Comparison of ENCODE assay signal across 11 cellular contexts in the genomic region with DNA sequence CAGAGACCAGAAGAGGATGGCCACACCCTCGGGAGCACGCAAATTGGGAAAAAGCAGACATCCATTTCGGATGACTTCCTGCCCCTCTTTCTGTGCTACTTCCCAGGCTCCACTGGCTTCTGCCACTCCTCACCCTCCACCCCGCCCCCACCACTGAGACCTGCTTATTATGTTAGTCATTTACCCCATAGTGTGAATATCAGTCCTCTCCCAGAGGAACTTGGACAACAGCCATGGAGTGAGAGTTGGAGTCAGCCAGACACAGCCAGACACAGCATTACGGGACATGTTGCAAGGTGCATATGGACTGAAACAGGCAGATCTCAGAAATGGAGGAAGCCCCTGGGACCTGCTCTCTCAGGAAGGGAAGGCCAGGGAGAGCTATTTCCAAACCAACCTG. TPM values are rescaled to one million over a fixed set of nuclear protein-coding genes. Genes with fewer than 3 reads are reported as not detected.
A peak's percentile ranks its signal among the peaks of the same experiment; 100 is the strongest.
DNase-seq lines count a peak whose midpoint lies in the region; ATAC-seq, FAIRE-seq and TF ChIP-seq lines count a peak whose summit lies in the region.
"Had no signal": no experiment of that assay in that cellular context is flagged by ENCODE, and none has a peak within 500 bp of the region (broad histone marks: within the 10 kb centered on the region; RNA-seq: fewer than 3 reads in every experiment).

No MANE protein-coding gene starts in this region.

- H3K9me3 ChIP-seq in heart right ventricle (no peaks in the 10 kb centered on the region), thoracic aorta (no peaks in the 10 kb centered on the region)
- H3K9me3 ChIP-seq: colonic mucosa had no signal

- intact Hi-C loops in heart right ventricle (cut with DNase I): loop anchor here in 3 of 10 donors (1.0 to 10.0 kb wide), 3 partner anchors 42 to 106 kb away; no protein-coding TSS in a partner anchor

- TF ChIP-seq CTCF in astrocyte of the cerebellum (IDR thresholded peaks at IDR 0.05; ENCODE audit: low read depth, low read length, missing control alignments): no peak
- no peak for TF ChIP-seq CTCF in heart right ventricle (IDR thresholded peaks at IDR 0.05)
- no peak for TF ChIP-seq CTCF in thoracic aorta (IDR thresholded peaks at IDR 0.05)

- in situ Hi-C loops in astrocyte of the cerebellum (cut with HindIII; ENCODE audit: low sequenced_read_pairs): no loop called here

- peak overlapping the region in 9 of 10 donors; percentile 19 to 86 (median 74) for H3K27ac ChIP-seq in heart right ventricle
- peak overlapping the region; percentile 51 to 68 for H3K27ac ChIP-seq in thoracic aorta
- H3K27ac ChIP-seq: colonic mucosa had no signal

- H3K36me3 ChIP-seq in heart right ventricle (peaks cover 0 to 7% (median 0%) of the 10 kb centered on the region in 9 donors), thoracic aorta (no peaks in the 10 kb centered on the region)
- H3K36me3 ChIP-seq: colonic mucosa had no signal

- H3K27me3 ChIP-seq in heart right ventricle: no peaks in the 10 kb centered on the region
- no peaks in the 10 kb centered on the region for H3K27me3 ChIP-seq in thoracic aorta (replicated peaks; ENCODE audit: insufficient read depth)
- H3K27me3 ChIP-seq: colonic mucosa had no signal

- H3K4me1 ChIP-seq in heart right ventricle (peaks cover 6 to 64% (median 31%) of the 10 kb centered on the region in 9 donors), thoracic aorta (ENCODE audit: control insufficient read depth in 1 of 2, low read depth in 2 of 2) (peaks cover 20 to 54% of the 10 kb centered on the region in 2 donors)
- H3K4me1 ChIP-seq: colonic mucosa had no signal

- no peak overlapping the region for H3K4me3 ChIP-seq in astrocyte of the cerebellum (ENCODE audit: low read depth, low read length)
- H3K4me3 ChIP-seq in heart right ventricle: no peak overlapping the region
- no peak overlapping the region for H3K4me3 ChIP-seq in thoracic aorta
- H3K4me3 ChIP-seq: colonic mucosa had no signal

- 72 to 73% methylated on average over 5 of the region's 5 CpGs for WGBS in heart right ventricle, 2 donors

- FAIRE-seq in GM19239 (lab: Jason Lieb, UNC): no peak

- peak; percentile 9 for DNase-seq in NCI-H345 (lab: John Stamatoyannopoulos, UW)
- no peak for DNase-seq in NCI-H345 treated with DMSO at 0.1 percent for 48 hours (lab: John Stamatoyannopoulos, UW; ENCODE audit: unreplicated experiment)
- DNase-seq in astrocyte of the cerebellum (ENCODE audit: low read depth): peak; percentile 83
- DNase-seq in heart right ventricle: no peak
- DNase-seq in thoracic aorta (ENCODE audit: low spot score): peak; percentile 40
- no peak for DNase-seq in activated CD4-positive, alpha-beta T cell treated with anti-CD3 and anti-CD28 coated beads, Interleukin-2, amount 50 U/mL, for 1 hour
- DNase-seq in GM19239 (ENCODE audit: insufficient read length, low spot score): no peak
- no peak for DNase-seq in Ammon's horn (ENCODE audit: low spot score)
- DNase-seq: colonic mucosa, islet precursor cell, NCI-H1930 had no signal

- ATAC-seq in heart right ventricle (peak in 6 of 8 donors; percentile 6 to 62 (median 36)), thoracic aorta (ENCODE audit: insufficient number of reproducible peaks, low FRiP score, low read depth) (peak; percentile 52)

RNA-seq across cellular contexts. Expression of gene CTIF, which starts 51.8 kb away (rescaled TPM):
- total RNA-seq in heart right ventricle: 10 to 100 TPM; 44.5 to 68.9 (median 58.9) TPM
- 10 to 100 TPM; 49.7 to 74.1 TPM for polyA plus RNA-seq in heart right ventricle
- 100 to 1,000 TPM in 1 of 2 donors, 10 to 100 TPM in 1; 63.3 to 125 TPM for total RNA-seq in thoracic aorta

Comparison
In these comparisons a context has a peak if more than half of its experiments do, and no peak if none do; other contexts are left out.
1. DNase-seq: peak in NCI-H345 (single experiment), astrocyte of the cerebellum (single experiment) and thoracic aorta (single experiment); none in NCI-H345 treated with DMSO at 0.1 percent for 48 hours (single experiment), heart right ventricle (0 of 2), activated CD4-positive, alpha-beta T cell treated with anti-CD3 and anti-CD28 coated beads, Interleukin-2, amount 50 U/mL, for 1 hour (single experiment), GM19239 (single experiment) and Ammon's horn (single experiment).